1 cellular context compared by ENCODE assay signal in the genomic region with DNA sequence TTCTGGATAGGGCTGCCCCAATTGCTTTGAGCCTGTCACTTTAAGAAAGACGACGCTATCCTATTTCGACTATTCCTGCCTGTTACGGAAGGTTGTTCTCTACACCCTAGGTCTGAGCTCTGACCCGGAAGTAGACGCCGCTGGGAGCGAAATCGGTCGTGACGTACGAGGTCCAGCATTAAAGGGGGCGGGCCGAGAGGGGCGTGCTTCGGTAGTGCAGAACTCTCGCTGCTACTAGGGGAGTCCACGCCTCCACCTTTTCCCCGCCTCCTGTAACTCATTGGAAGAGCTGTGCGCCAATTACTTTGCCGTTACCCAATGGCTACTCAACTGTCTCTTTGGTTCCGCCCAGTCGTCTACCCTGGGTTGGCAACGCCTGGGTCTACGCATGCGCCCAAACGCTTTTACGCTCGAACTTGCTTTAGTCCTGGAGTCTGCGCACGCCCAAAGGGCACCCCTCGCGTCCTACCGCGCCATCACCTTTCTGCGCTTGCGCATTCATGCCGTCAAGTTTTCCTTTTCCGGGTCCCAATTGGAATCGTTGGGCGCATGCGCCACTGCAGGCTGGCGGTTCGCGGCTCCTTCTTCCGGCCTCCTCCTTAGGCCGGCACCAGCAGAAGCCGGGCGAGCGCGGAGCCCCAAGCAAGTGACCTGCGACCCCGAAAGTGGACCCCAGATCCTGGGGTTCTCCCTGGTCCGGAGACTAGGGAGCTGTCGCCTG.
TF ChIP-seq lines count a peak whose summit lies in the region.

TSS of gene PCNX3 (plus strand) at position 548 of the 721 bp plus-strand sequence. CDS start 536 bp downstream, outside the sequence.

TF ChIP-seq in K562, 482 proteins besides CTCF, POLR2A, EP300 and RAD21 (continued from another document and continues in another):
- TF ChIP-seq ZNF592 (IDR thresholded peaks at IDR 0.05), result no peak
- TF ChIP-seq ZBTB7A (IDR thresholded peaks at IDR 0.05; ENCODE audit: borderline replicate concordance, control insufficient read depth, low read depth, low read length), result no peak; the same call in 1 of the 2 replicates
- no peak for TF ChIP-seq ZNF384 (IDR thresholded peaks at IDR 0.05; ENCODE audit: low read depth, low read length)
- TF ChIP-seq ZNF511 (CRISPR knock-in tag; IDR thresholded peaks at IDR 0.05), result 0 out of 2 replicates have a peak, but pooled peaks have one; percentile 65
- no peak for TF ChIP-seq CBFB (CRISPR knock-in tag; IDR thresholded peaks at IDR 0.05)
- TF ChIP-seq POU5F1 (IDR thresholded peaks at IDR 0.05; ENCODE audit: borderline replicate concordance, low read depth, low read length, partially characterized antibody), result no peak
- TF ChIP-seq TFAP4 (CRISPR knock-in tag; IDR thresholded peaks at IDR 0.05; ENCODE audit: borderline replicate concordance), result peak; percentile 77
- peak; percentile 93 for TF ChIP-seq ATF7 (IDR thresholded peaks at IDR 0.05)
- TF ChIP-seq FOXO4 (CRISPR knock-in tag; IDR thresholded peaks at IDR 0.05), result 0 out of 2 replicates have a peak, but pooled peaks have one; percentile 43
- TF ChIP-seq HLTF (IDR thresholded peaks at IDR 0.05), result no peak
- peak; percentile 49; the same call in 1 of the 2 replicates for TF ChIP-seq MTA3 (IDR thresholded peaks at IDR 0.05; ENCODE audit: borderline replicate concordance)
- no peak for TF ChIP-seq LCOR (CRISPR knock-in tag; IDR thresholded peaks at IDR 0.05)
- no peak for TF ChIP-seq SNIP1 (IDR thresholded peaks at IDR 0.05; ENCODE audit: low read depth)
- peak; percentile 92 for TF ChIP-seq ASH1L (IDR thresholded peaks at IDR 0.05; ENCODE audit: borderline replicate concordance, low read depth, partially characterized antibody)
- TF ChIP-seq ATF1 (CRISPR knock-in tag; IDR thresholded peaks at IDR 0.05), result no peak
- TF ChIP-seq ATF1 (tag; IDR thresholded peaks at IDR 0.05), result peak; percentile 97
- TF ChIP-seq GABPB2 (CRISPR knock-in tag; conservative IDR thresholded peaks at IDR 0.05), result no peak
- TF ChIP-seq, protein P1, sequence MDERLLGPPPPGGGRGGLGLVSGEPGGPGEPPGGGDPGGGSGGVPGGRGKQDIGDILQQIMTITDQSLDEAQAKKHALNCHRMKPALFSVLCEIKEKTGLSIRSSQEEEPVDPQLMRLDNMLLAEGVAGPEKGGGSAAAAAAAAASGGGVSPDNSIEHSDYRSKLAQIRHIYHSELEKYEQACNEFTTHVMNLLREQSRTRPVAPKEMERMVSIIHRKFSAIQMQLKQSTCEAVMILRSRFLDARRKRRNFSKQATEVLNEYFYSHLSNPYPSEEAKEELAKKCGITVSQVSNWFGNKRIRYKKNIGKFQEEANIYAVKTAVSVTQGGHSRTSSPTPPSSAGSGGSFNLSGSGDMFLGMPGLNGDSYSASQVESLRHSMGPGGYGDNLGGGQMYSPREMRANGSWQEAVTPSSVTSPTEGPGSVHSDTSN (CRISPR knock-in tag; IDR thresholded peaks at IDR 0.05; ENCODE audit: low read depth), result peak; percentile 95
- TF ChIP-seq, protein P1 (tag; conservative IDR thresholded peaks at IDR 0.05; ENCODE audit: low read depth), result peak; percentile 99
- TF ChIP-seq ERF (CRISPR knock-in tag; IDR thresholded peaks at IDR 0.05), result 0 out of 2 replicates have a peak, but pooled peaks have one; percentile 63
- TF ChIP-seq TEAD4 (IDR thresholded peaks at IDR 0.05; ENCODE audit: low read length), result no peak
- TF ChIP-seq TEAD4 (CRISPR knock-in tag; IDR thresholded peaks at IDR 0.05; ENCODE audit: borderline replicate concordance), result no peak
- TF ChIP-seq STAT5A (IDR thresholded peaks at IDR 0.05; ENCODE audit: borderline replicate concordance, low read length), result no peak
- no peak for TF ChIP-seq CHD1 (IDR thresholded peaks at IDR 0.05; ENCODE audit: low read length)
- TF ChIP-seq ZFPM2 (CRISPR knock-in tag; IDR thresholded peaks at IDR 0.05), result no peak
- TF ChIP-seq, protein P2, sequence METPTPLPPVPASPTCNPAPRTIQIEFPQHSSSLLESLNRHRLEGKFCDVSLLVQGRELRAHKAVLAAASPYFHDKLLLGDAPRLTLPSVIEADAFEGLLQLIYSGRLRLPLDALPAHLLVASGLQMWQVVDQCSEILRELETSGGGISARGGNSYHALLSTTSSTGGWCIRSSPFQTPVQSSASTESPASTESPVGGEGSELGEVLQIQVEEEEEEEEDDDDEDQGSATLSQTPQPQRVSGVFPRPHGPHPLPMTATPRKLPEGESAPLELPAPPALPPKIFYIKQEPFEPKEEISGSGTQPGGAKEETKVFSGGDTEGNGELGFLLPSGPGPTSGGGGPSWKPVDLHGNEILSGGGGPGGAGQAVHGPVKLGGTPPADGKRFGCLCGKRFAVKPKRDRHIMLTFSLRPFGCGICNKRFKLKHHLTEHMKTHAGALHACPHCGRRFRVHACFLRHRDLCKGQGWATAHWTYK (CRISPR knock-in tag; IDR thresholded peaks at IDR 0.05), result peak; percentile 80; the same call in 1 of the 2 replicates
- 0 out of 2 replicates have a peak, but pooled peaks have one; percentile 13 for TF ChIP-seq ZKSCAN1 (IDR thresholded peaks at IDR 0.05; ENCODE audit: low read depth, low read length)
- TF ChIP-seq FUS (optimal IDR thresholded peaks at IDR 0.05; ENCODE audit: low read depth, low read length), result no peak
- TF ChIP-seq KDM2B (CRISPR knock-in tag; IDR thresholded peaks at IDR 0.05), result 0 out of 2 replicates have a peak, but pooled peaks have one; percentile 37
- no peak for TF ChIP-seq ZNF316 (IDR thresholded peaks at IDR 0.05)
- peak; percentile 33; the same call in 1 of the 2 replicates for TF ChIP-seq CTBP1 (IDR thresholded peaks at IDR 0.05; ENCODE audit: borderline replicate concordance)
- TF ChIP-seq E2F3 (CRISPR knock-in tag; IDR thresholded peaks at IDR 0.05), result no peak
- TF ChIP-seq, protein P3, sequence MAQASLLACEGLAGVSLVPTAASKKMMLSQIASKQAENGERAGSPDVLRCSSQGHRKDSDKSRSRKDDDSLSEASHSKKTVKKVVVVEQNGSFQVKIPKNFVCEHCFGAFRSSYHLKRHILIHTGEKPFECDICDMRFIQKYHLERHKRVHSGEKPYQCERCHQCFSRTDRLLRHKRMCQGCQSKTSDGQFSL (CRISPR knock-in tag; IDR thresholded peaks at IDR 0.05), result no peak
- TF ChIP-seq, protein P3 (tag; IDR thresholded peaks at IDR 0.05), result no peak
- no peak for TF ChIP-seq DMBX1 (CRISPR knock-in tag; IDR thresholded peaks at IDR 0.05; ENCODE audit: borderline replicate concordance)
- peak in 1 of 2 experiments; percentile 95; a peak in 2 of 4 replicates for TF ChIP-seq ZMIZ1 (IDR thresholded peaks at IDR 0.05; ENCODE audit: low read depth in 2 of 2, low read length in 2 of 2)
- no peak for TF ChIP-seq MAFK (IDR thresholded peaks at IDR 0.05; ENCODE audit: low read length)
- no peak for TF ChIP-seq PHB (CRISPR knock-in tag; IDR thresholded peaks at IDR 0.05)
- no peak for TF ChIP-seq HOXB6 (CRISPR knock-in tag; IDR thresholded peaks at IDR 0.05; ENCODE audit: borderline replicate concordance)
- TF ChIP-seq GMEB1 (CRISPR knock-in tag; IDR thresholded peaks at IDR 0.05), result peak; percentile 45; the same call in 1 of the 2 replicates
- TF ChIP-seq MAZ (CRISPR knock-in tag; conservative IDR thresholded peaks at IDR 0.05 in 1 of 2, IDR thresholded peaks at IDR 0.05 in 1 of 2), result peak; percentile 53 to 83
